ENCODE assay signal across 11 cellular contexts in genomic region chr1:183979437-183979836, GRCh38.
"Had no signal": no experiment of that assay in that cellular context is flagged by ENCODE, and none has a peak within 500 bp of the region (broad histone marks: within the 10 kb centered on the region; RNA-seq: fewer than 3 reads in every experiment).

No MANE protein-coding gene starts in this region.

- H2AFZ ChIP-seq: GM23248, GM23338 had no signal

- H3K9me3 ChIP-seq: HAP-1 had no signal

- H3K9ac ChIP-seq: GM23248 had no signal

- DNase-seq: GM23248, GOT3, H7, H9, HCEC 1CT, HFFc6 had no signal

- H3K36me3 ChIP-seq: HAP-1 had no signal

- FAIRE-seq: H1, H54 had no signal

- H3K4me2 ChIP-seq: GM23338 had no signal

- ATAC-seq: GM23338, HCT116 had no signal

- H3K27ac ChIP-seq: GM23248 had no signal

- H3K4me3 ChIP-seq: GM23248, GM23338, HAP-1 had no signal
